In genomic region chr6:337782-338464, GRCh38 we compare ENCODE assay signal across 14 cellular contexts. TPM values are rescaled to one million over a fixed set of nuclear protein-coding genes. Genes with fewer than 3 reads are reported as not detected.
DNase-seq lines count a peak whose midpoint lies in the region; ATAC-seq and TF ChIP-seq lines count a peak whose summit lies in the region.
"Had no signal": no experiment of that assay in that cellular context is flagged by ENCODE, and none has a peak within 500 bp of the region (broad histone marks: within the 10 kb centered on the region; RNA-seq: fewer than 3 reads in every experiment).

No MANE protein-coding gene starts in this region.

- no peak for TF ChIP-seq CTCF in type B pancreatic cell (conservative IDR thresholded peaks at IDR 0.05)

- no peaks in the 10 kb centered on the region for H3K4me1 Mint-ChIP-seq in type B pancreatic cell (ENCODE audit: unreplicated experiment)

- no peaks in the 10 kb centered on the region for H3K27me3 Mint-ChIP-seq in type B pancreatic cell

- no peak for ATAC-seq in HG03354 (IDR thresholded peaks at IDR 0.05; ENCODE audit: poor library complexity, severe bottlenecking, unreplicated experiment)

- no peak overlapping the region for H3K4me3 Mint-ChIP-seq in type B pancreatic cell

- no peaks in the 10 kb centered on the region for H3K9me3 Mint-ChIP-seq in type B pancreatic cell

- no peaks in the 10 kb centered on the region for H3K36me3 Mint-ChIP-seq in type B pancreatic cell

- DNase-seq in stimulated activated CD4-positive, alpha-beta T cell treated with anti-CD3 and anti-CD28 coated beads, Interleukin-2, amount 100 ng/mL, for 4 hours (ENCODE audit: low read depth) = peak; percentile 24
- DNase-seq in stimulated activated CD4-positive, alpha-beta T cell treated with anti-CD3 and anti-CD28 coated beads, Interleukin-2, amount 100 ng/mL, for 48 hours = no peak
- peak; percentile 64 for DNase-seq in activated CD8-positive, alpha-beta memory T cell treated with anti-CD3 and anti-CD28 coated beads, Interleukin-2, amount 50 U/mL, for 4 hours
- peak; percentile 44 for DNase-seq in left kidney (ENCODE audit: low read depth, low spot score)
- DNase-seq in ecto neural progenitor cell (ENCODE audit: low spot score) = no peak
- DNase-seq in type B pancreatic cell (ENCODE audit: extremely low spot score, unreplicated experiment) = no peak
- DNase-seq in HPDE6-E6E7 (ENCODE audit: extremely low spot score) = no peak
- DNase-seq: C1 segment of cervical spinal cord, GF-D8, Kasumi-1, NCI-H2107, ovary, SW 1271 had no signal

- H3K27ac Mint-ChIP-seq in type B pancreatic cell = no peak overlapping the region

RNA-seq across cellular contexts. Expression of gene DUSP22, which starts 45.6 kb away (rescaled TPM):
- 20.2 and 25.0 TPM in 2 replicates for total RNA-seq in type B pancreatic cell (ENCODE audit: low replicate concordance)

RNA-seq across cellular contexts. Expression of gene IRF4, which starts 53.6 kb away (rescaled TPM):
- total RNA-seq in type B pancreatic cell (ENCODE audit: low replicate concordance) = 1.7 TPM in 1 of 2 replicates, not detected in the other

Comparison
In these comparisons a context has a peak if more than half of its experiments do, and no peak if none do; other contexts are left out.
1. DNase-seq: peak in stimulated activated CD4-positive, alpha-beta T cell treated with anti-CD3 and anti-CD28 coated beads, Interleukin-2, amount 100 ng/mL, for 4 hours (single experiment), activated CD8-positive, alpha-beta memory T cell treated with anti-CD3 and anti-CD28 coated beads, Interleukin-2, amount 50 U/mL, for 4 hours (single experiment) and left kidney (single experiment); none in stimulated activated CD4-positive, alpha-beta T cell treated with anti-CD3 and anti-CD28 coated beads, Interleukin-2, amount 100 ng/mL, for 48 hours (0 of 2), ecto neural progenitor cell (single experiment), type B pancreatic cell (single experiment) and HPDE6-E6E7 (single experiment).